Comparison of ENCODE assay signal across 24 cellular contexts in the genomic region with DNA sequence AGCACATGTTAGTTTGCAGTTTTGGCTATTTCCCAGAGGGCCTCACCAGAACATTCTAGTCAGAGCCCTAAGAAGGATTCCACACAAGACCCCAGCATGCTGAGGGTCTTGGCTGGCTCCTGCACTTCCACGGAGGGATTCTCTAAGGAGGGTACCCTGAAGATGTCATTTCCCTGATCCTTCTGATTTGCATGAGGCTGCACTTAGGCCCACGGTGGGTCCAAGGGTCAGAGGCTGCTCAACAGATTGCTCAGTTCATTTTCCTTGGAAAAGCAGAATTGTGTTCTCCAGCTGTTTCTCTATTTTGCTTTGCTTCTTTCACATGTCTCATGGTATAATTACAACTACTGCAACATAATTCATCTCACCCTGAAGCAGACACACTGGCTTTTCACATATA.
"Had no signal": no experiment of that assay in that cellular context is flagged by ENCODE, and none has a peak within 500 bp of the region (broad histone marks: within the 10 kb centered on the region; RNA-seq: fewer than 3 reads in every experiment).

No MANE protein-coding gene starts in this region.

- H3K27ac Mint-ChIP-seq: activated B cell treated with CpG ODN at 0.5 μM for 24 hours; activated CD4-positive, alpha-beta memory T cell treated with anti-CD3 and anti-CD28 coated beads, Interleukin-2, amount 10 ng/mL, durations not matched to agents 7 days and 5 days; activated naive CD4-positive, alpha-beta T cell treated with anti-CD3 and anti-CD28 coated beads, Interleukin-2, amount 10 ng/mL, durations not matched to agents 7 days and 5 days; activated naive CD8-positive, alpha-beta T cell treated with anti-CD3 and anti-CD28 coated beads for 36 hours; activated T-helper 2 cell treated with anti-CD3 and anti-CD28 coated beads, Interferon-gamma antibody, Interleukin-2, Interleukin-4, amounts not matched to agents 10 μg/mL and 5 μg/mL and 100 μg/mL, durations not matched to agents 14 hours and 24 hours and 36 hours; T-helper 1 cell treated with Interleukin-12 subunit alpha and Interleukin-12 subunit beta and Interleukin-4 antibody, amounts not matched to agents 30 μg/mL and 1 μg/mL, for 36 hours had no signal

- H3K27me3 ChIP-seq: brain microvascular endothelial cell, cardiac muscle cell had no signal

- DNase-seq: activated B cell treated with CpG ODN at 0.5 μM for 24 hours; activated CD4-positive, alpha-beta memory T cell treated with anti-CD3 and anti-CD28 coated beads, Interleukin-2, amount 10 ng/mL, durations not matched to agents 7 days and 5 days; activated CD4-positive, alpha-beta T cell treated with anti-CD3 and anti-CD28 coated beads for 1 hour; activated CD4-positive, alpha-beta T cell treated with anti-CD3 and anti-CD28 coated beads, Interleukin-2, amount 50 U/mL, for 1 hour; activated gamma-delta T cell treated with Interleukin-2 at 50 U/mL for 16 hours; activated naive CD4-positive, alpha-beta T cell treated with anti-CD3 and anti-CD28 coated beads, Interleukin-2, amount 10 ng/mL, durations not matched to agents 7 days and 5 days; activated naive CD8-positive, alpha-beta T cell treated with anti-CD3 and anti-CD28 coated beads for 36 hours; activated T-cell treated with anti-CD3 and anti-CD28 coated beads, Interleukin-2, amount 50 U/mL, for 72 hours; brain microvascular endothelial cell; cerebellar nuclear complex; NCI-H1105 treated with DMSO at 0.1 percent for 48 hours; NCI-H1436 treated with DMSO at 0.1 percent for 48 hours; NCI-H187 treated with DMSO at 0.1 percent for 48 hours; NCI-H2081 treated with DMSO at 0.1 percent for 48 hours; NCI-H345; NCI-H510A; NCI-H526 treated with DMSO at 0.1 percent for 48 hours; NK-92 treated with Interleukin-12 subunit alpha and Interleukin-12 subunit beta, amount 100 ng/mL, for 24 hours; PC-3; SHP77 treated with DMSO at 0.1 percent for 48 hours; T-helper 9 cell had no signal

- H3K36me3 ChIP-seq: brain microvascular endothelial cell, cardiac muscle cell had no signal

- H3K4me1 Mint-ChIP-seq: activated B cell treated with CpG ODN at 0.5 μM for 24 hours had no signal

- ATAC-seq: activated T-cell treated with anti-CD3 and anti-CD28 coated beads, Interleukin-2, amount 50 U/mL, for 72 hours; PC-3 had no signal

- H3K9me3 Mint-ChIP-seq: activated B cell treated with CpG ODN at 0.5 μM for 24 hours; activated CD4-positive, alpha-beta memory T cell treated with anti-CD3 and anti-CD28 coated beads, Interleukin-2, amount 10 ng/mL, durations not matched to agents 7 days and 5 days; activated naive CD4-positive, alpha-beta T cell treated with anti-CD3 and anti-CD28 coated beads, Interleukin-2, amount 10 ng/mL, durations not matched to agents 7 days and 5 days; activated naive CD8-positive, alpha-beta T cell treated with anti-CD3 and anti-CD28 coated beads for 36 hours; activated T-cell treated with anti-CD3 and anti-CD28 coated beads, Interleukin-2, amount 50 U/mL, for 72 hours; activated T-helper 2 cell treated with anti-CD3 and anti-CD28 coated beads, Interferon-gamma antibody, Interleukin-2, Interleukin-4, amounts not matched to agents 10 μg/mL and 5 μg/mL and 100 μg/mL, durations not matched to agents 14 hours and 24 hours and 36 hours; T-helper 1 cell treated with Interleukin-12 subunit alpha and Interleukin-12 subunit beta and Interleukin-4 antibody, amounts not matched to agents 30 μg/mL and 1 μg/mL, for 36 hours had no signal

- H3K27ac ChIP-seq: brain microvascular endothelial cell, cardiac muscle cell had no signal

- H3K4me3 ChIP-seq: cardiac muscle cell had no signal

- H3K27me3 Mint-ChIP-seq: activated B cell treated with CpG ODN at 0.5 μM for 24 hours; activated CD4-positive, alpha-beta memory T cell treated with anti-CD3 and anti-CD28 coated beads, Interleukin-2, amount 10 ng/mL, durations not matched to agents 7 days and 5 days; activated naive CD4-positive, alpha-beta T cell treated with anti-CD3 and anti-CD28 coated beads, Interleukin-2, amount 10 ng/mL, durations not matched to agents 7 days and 5 days; activated naive CD8-positive, alpha-beta T cell treated with anti-CD3 and anti-CD28 coated beads for 36 hours had no signal

- H3K4me3 Mint-ChIP-seq: activated B cell treated with CpG ODN at 0.5 μM for 24 hours; activated CD4-positive, alpha-beta memory T cell treated with anti-CD3 and anti-CD28 coated beads, Interleukin-2, amount 10 ng/mL, durations not matched to agents 7 days and 5 days; activated naive CD4-positive, alpha-beta T cell treated with anti-CD3 and anti-CD28 coated beads, Interleukin-2, amount 10 ng/mL, durations not matched to agents 7 days and 5 days; activated naive CD8-positive, alpha-beta T cell treated with anti-CD3 and anti-CD28 coated beads for 36 hours; activated T-cell treated with anti-CD3 and anti-CD28 coated beads, Interleukin-2, amount 50 U/mL, for 72 hours; T-helper 1 cell treated with Interleukin-12 subunit alpha and Interleukin-12 subunit beta and Interleukin-4 antibody, amounts not matched to agents 30 μg/mL and 1 μg/mL, for 36 hours had no signal
